In genomic region chr5:159337291-159337974, GRCh38 we compare ENCODE assay signal across 8 cellular contexts. TPM values are rescaled to one million over a fixed set of nuclear protein-coding genes. Genes with fewer than 3 reads are reported as not detected.
DNase-seq lines count a peak whose midpoint lies in the region; ATAC-seq and TF ChIP-seq lines count a peak whose summit lies in the region.

No MANE protein-coding gene starts in this region.

- H3K4me1 ChIP-seq in BLaER1 treated with 17β-estradiol and CSF1 and Interleukin-3, amounts not matched to agents 10 nM and 100 nM = peaks cover 30 to 89% (median 65%) of the 10 kb centered on the region in 10 experiments
- H3K4me1 ChIP-seq in foreskin keratinocyte = peaks cover 25% of the 10 kb centered on the region

- peak overlapping the region in 10 of 11 experiments; percentile 47 to 88 (median 68); a peak in 19 of 22 replicates for H3K27ac ChIP-seq in BLaER1 treated with 17β-estradiol and CSF1 and Interleukin-3, amounts not matched to agents 10 nM and 100 nM
- H3K27ac ChIP-seq in foreskin keratinocyte = peak overlapping the region; percentile 54

- peak overlapping the region; percentile 32 to 81 (median 72) for H3K4me2 ChIP-seq in BLaER1 treated with 17β-estradiol and CSF1 and Interleukin-3, amounts not matched to agents 10 nM and 100 nM

- ATAC-seq in foreskin keratinocyte = peak; percentile 85
- no peak for ATAC-seq in GM21423 (IDR thresholded peaks at IDR 0.05; ENCODE audit: unreplicated experiment)

- no peak for TF ChIP-seq CTCF in foreskin keratinocyte (conservative IDR thresholded peaks at IDR 0.05)

- H3K9me3 ChIP-seq in BLaER1 treated with 17β-estradiol and CSF1 and Interleukin-3, amounts not matched to agents 10 nM and 100 nM (replicated peaks in 1 of 11) = no peaks in the 10 kb centered on the region

- no peaks in the 10 kb centered on the region for H3K36me3 ChIP-seq in BLaER1 treated with 17β-estradiol and CSF1 and Interleukin-3, amounts not matched to agents 10 nM and 100 nM

- no peaks in the 10 kb centered on the region for H3K27me3 ChIP-seq in BLaER1 treated with 17β-estradiol and CSF1 and Interleukin-3, amounts not matched to agents 10 nM and 100 nM
- no peaks in the 10 kb centered on the region for H3K27me3 ChIP-seq in foreskin keratinocyte

- DNase-seq in MV-4-11 (lab: John Stamatoyannopoulos, UW) = peak; percentile 89
- DNase-seq in activated T-cell treated with anti-CD3 and anti-CD28 coated beads for 48 hours (ENCODE audit: low read depth) = peak; percentile 29
- peak; percentile 79 to 93 for DNase-seq in foreskin keratinocyte
- DNase-seq in NCI-H1105 treated with DMSO at 0.1 percent for 48 hours (lab: John Stamatoyannopoulos, UW) = no peak
- no peak for DNase-seq in NCI-H128 (lab: John Stamatoyannopoulos, UW; ENCODE audit: unreplicated experiment)
- DNase-seq in middle frontal gyrus (ENCODE audit: extremely low spot score, low spot score) = no peak

- H3K4me3 ChIP-seq in BLaER1 treated with 17β-estradiol and CSF1 and Interleukin-3, amounts not matched to agents 10 nM and 100 nM = peak overlapping the region in 1 of 10 experiments; percentile 51; a peak in 2 of 20 replicates

- H4K20me1 ChIP-seq in BLaER1 treated with 17β-estradiol and CSF1 and Interleukin-3, amounts not matched to agents 10 nM and 100 nM = peaks cover 0 to 3% (median 0%) of the 10 kb centered on the region in 11 experiments; a peak in 1 of 22 replicates

- peak overlapping the region in 6 of 11 experiments; percentile 24 to 64 (median 60); a peak in 9 of 22 replicates for H3K9ac ChIP-seq in BLaER1 treated with 17β-estradiol and CSF1 and Interleukin-3, amounts not matched to agents 10 nM and 100 nM

RNA-seq across cellular contexts. Expression of gene IL12B, which starts 7.1 kb away (rescaled TPM):
- not detected in 2 replicates for total RNA-seq in foreskin keratinocyte
- not detected in 2 replicates for polyA plus RNA-seq in foreskin keratinocyte

Comparison
In these comparisons a context has a peak if more than half of its experiments do, and no peak if none do; other contexts are left out.
1. DNase-seq: peak in MV-4-11 (single experiment), activated T-cell treated with anti-CD3 and anti-CD28 coated beads for 48 hours (single experiment) and foreskin keratinocyte (2 of 2); none in NCI-H1105 treated with DMSO at 0.1 percent for 48 hours (single experiment), NCI-H128 (single experiment) and middle frontal gyrus (single experiment).